Comparison of ENCODE assay signal across 12 cellular contexts in genomic region chr17:59752446-59752845, GRCh38. TPM values are rescaled to one million over a fixed set of nuclear protein-coding genes. Genes with fewer than 3 reads are reported as not detected.
DNase-seq lines count a peak whose midpoint lies in the region; ATAC-seq and TF ChIP-seq lines count a peak whose summit lies in the region.
"Had no signal": no experiment of that assay in that cellular context is flagged by ENCODE, and none has a peak within 500 bp of the region (broad histone marks: within the 10 kb centered on the region; RNA-seq: fewer than 3 reads in every experiment).

No MANE protein-coding gene starts in this region.

- no peak for DNase-seq in Calu3
- DNase-seq in HCT116 (ENCODE audit: low read depth, low spot score), result no peak
- no peak for DNase-seq in mesenchymal stem cell
- no peak for DNase-seq in NCI-H2107 (lab: John Stamatoyannopoulos, UW)
- no peak for DNase-seq in anterior cingulate cortex (lab: John Stamatoyannopoulos, UW)
- DNase-seq: aorta; DMS 273 treated with DMSO at 0.1 percent for 48 hours; effector CD4-positive, alpha-beta T cell; sigmoid colon had no signal

- no peak overlapping the region for H4K8ac ChIP-seq in mesenchymal stem cell (ENCODE audit: low read length)

- no peaks in the 10 kb centered on the region for H3K9me3 Mint-ChIP-seq in Calu3 (ENCODE audit: low read depth, unreplicated experiment)
- no peaks in the 10 kb centered on the region for H3K9me3 Mint-ChIP-seq in activated T-helper 17 cell treated with anti-CD3 and anti-CD28 coated beads, Interleukin-2, amount 50 U/mL, for 72 hours

- H3K4me3 Mint-ChIP-seq in Calu3 (ENCODE audit: low read depth, unreplicated experiment), result no peak overlapping the region
- peak overlapping the region; percentile 94 for H3K4me3 Mint-ChIP-seq in activated T-helper 17 cell treated with anti-CD3 and anti-CD28 coated beads, Interleukin-2, amount 50 U/mL, for 72 hours

- no peak overlapping the region for H3K14ac ChIP-seq in mesenchymal stem cell (ENCODE audit: low read length in 2 of 2)

- peaks cover 3% of the 10 kb centered on the region for H3K79me1 ChIP-seq in mesenchymal stem cell (replicated peaks; ENCODE audit: low read length, poor library complexity, severe bottlenecking)

- H2BK15ac ChIP-seq in mesenchymal stem cell (ENCODE audit: low read depth, poor library complexity, severe bottlenecking), result no peak overlapping the region

- TF ChIP-seq CTCF in Calu3 (IDR thresholded peaks at IDR 0.05; ENCODE audit: unreplicated experiment) (no peak), HCT116 (IDR thresholded peaks at IDR 0.05 in 2 of 3, conservative IDR thresholded peaks at IDR 0.05 in 1 of 3; ENCODE audit: borderline replicate concordance in 1 of 3, insufficient read depth in 1 of 3, low read depth in 2 of 3, low read length in 2 of 3) (no peak)

- H3K4me2 ChIP-seq in HCT116 (ENCODE audit: low read length) (no peak overlapping the region), mesenchymal stem cell (ENCODE audit: low read length, poor library complexity, severe bottlenecking) (no peak overlapping the region)

- intact Hi-C loops in Calu3 (cut with micrococcal nuclease; ENCODE audit: unreplicated experiment), result loop anchor here (2.0 kb wide), 1 partner anchor 106 kb away; no protein-coding TSS in a partner anchor
- intact Hi-C loops in HCT116 (cut with micrococcal nuclease), result loop anchor here (5.0 kb wide), 1 partner anchor 440 kb away; no protein-coding TSS in a partner anchor

- no peak for TF ChIP-seq RAD21 in HCT116 (IDR thresholded peaks at IDR 0.05; ENCODE audit: low read depth)

- H2BK120ac ChIP-seq in mesenchymal stem cell (ENCODE audit: low read depth, low read length), result no peak overlapping the region

- no peaks in the 10 kb centered on the region for H3K27me3 ChIP-seq in HCT116 (ENCODE audit: insufficient read depth, low read length)
- H3K27me3 ChIP-seq in mesenchymal stem cell (ENCODE audit: control insufficient read depth in 1 of 2, insufficient read depth in 1 of 2, low read length in 2 of 2), result no peaks in the 10 kb centered on the region
- H3K27me3 ChIP-seq: sigmoid colon had no signal

- no peak overlapping the region for H4K91ac ChIP-seq in mesenchymal stem cell (ENCODE audit: low read length)

- H3K27ac ChIP-seq in HCT116 (ENCODE audit: low read depth, low read length) (peak overlapping the region; percentile 15; the same call in 1 of the 2 replicates), mesenchymal stem cell (ENCODE audit: low read length, poor library complexity, severe bottlenecking) (peak overlapping the region; percentile 49)
- H3K27ac ChIP-seq: thoracic aorta had no signal

- no TSS peak for BruUV-seq in Calu3 (replicated peaks; lab: Mats Ljungman, UMichigan)
- no TSS peak for BruUV-seq in HCT116 (replicated peaks; lab: Mats Ljungman, UMichigan)

- no peak overlapping the region for H3K4ac ChIP-seq in mesenchymal stem cell (ENCODE audit: low read depth in 1 of 2, low read length in 2 of 2)

- H3K4me1 Mint-ChIP-seq in Calu3 (ENCODE audit: low read depth, unreplicated experiment), result peaks cover 17% of the 10 kb centered on the region
- peaks cover 22% of the 10 kb centered on the region for H3K4me1 Mint-ChIP-seq in activated T-helper 17 cell treated with anti-CD3 and anti-CD28 coated beads, Interleukin-2, amount 50 U/mL, for 72 hours

- H3K79me2 ChIP-seq in HCT116 (ENCODE audit: insufficient read depth, low read length), result peaks cover 5% of the 10 kb centered on the region; the same call in 1 of the 2 replicates

- no peak overlapping the region for H3K4me3 ChIP-seq in HCT116 (replicated peaks in 1 of 2; ENCODE audit: low read depth in 1 of 2, low read length in 2 of 2)
- no peak overlapping the region for H3K4me3 ChIP-seq in mesenchymal stem cell (ENCODE audit: insufficient read depth in 1 of 2, low read depth in 1 of 2, low read length in 2 of 2)
- H3K4me3 ChIP-seq: sigmoid colon, thoracic aorta had no signal

- ATAC-seq in HCT116 (no peak), HG03521 (IDR thresholded peaks at IDR 0.05; ENCODE audit: unreplicated experiment) (no peak)
- no peak for ATAC-seq in activated T-helper 17 cell treated with anti-CD3 and anti-CD28 coated beads, Interleukin-2, amount 50 U/mL, for 72 hours (replicated peaks)

- H3K9me3 ChIP-seq in HCT116 (ENCODE audit: control insufficient read depth in 1 of 2, insufficient read depth in 1 of 2, low read depth in 1 of 2, low read length in 2 of 2), result no peaks in the 10 kb centered on the region
- H3K9me3 ChIP-seq in mesenchymal stem cell (ENCODE audit: control insufficient read depth, low read length), result no peaks in the 10 kb centered on the region
- H3K9me3 ChIP-seq: sigmoid colon, thoracic aorta had no signal

- H3K9ac ChIP-seq in HCT116 (ENCODE audit: low read length), result no peak overlapping the region
- H3K9ac ChIP-seq in mesenchymal stem cell (ENCODE audit: low read length), result peak overlapping the region; percentile 64

- no peak overlapping the region for H2BK12ac ChIP-seq in mesenchymal stem cell (ENCODE audit: low read length in 2 of 2)

- no peaks in the 10 kb centered on the region for H3K27me3 Mint-ChIP-seq in Calu3 (ENCODE audit: unreplicated experiment)
- no peaks in the 10 kb centered on the region for H3K27me3 Mint-ChIP-seq in activated T-helper 17 cell treated with anti-CD3 and anti-CD28 coated beads, Interleukin-2, amount 50 U/mL, for 72 hours

- POLR2A ChIA-PET in HCT116 (lab: Charles Lee), result interaction anchor here (0.7 to 10.0 kb wide), 8 partner anchors 10 to 107 kb away, joined by 3 to 443 read pairs (median 8); partner anchors contain the start of genes PTRH2 and VMP1

- H2BK5ac ChIP-seq in mesenchymal stem cell (ENCODE audit: low read depth, low read length, poor library complexity, severe bottlenecking), result no peak overlapping the region

- no peak overlapping the region for H3K23ac ChIP-seq in mesenchymal stem cell (ENCODE audit: low read length in 2 of 2)

- H3K27ac Mint-ChIP-seq in Calu3 (ENCODE audit: unreplicated experiment), result peak overlapping the region; percentile 72
- peak overlapping the region; percentile 100 for H3K27ac Mint-ChIP-seq in activated T-helper 17 cell treated with anti-CD3 and anti-CD28 coated beads, Interleukin-2, amount 50 U/mL, for 72 hours

- H2AK5ac ChIP-seq in mesenchymal stem cell (ENCODE audit: low read length, severe bottlenecking), result no peak overlapping the region

- TF ChIP-seq POLR2A in HCT116 (IDR thresholded peaks at IDR 0.05; ENCODE audit: borderline replicate concordance, extremely low read depth, insufficient read depth, insufficient read length), result no peak

- no peaks in the 10 kb centered on the region for H4K20me1 ChIP-seq in HCT116 (ENCODE audit: insufficient read depth)

- H3K18ac ChIP-seq in mesenchymal stem cell (ENCODE audit: low read depth in 1 of 2, low read length in 2 of 2), result no peak overlapping the region

- no peaks in the 10 kb centered on the region for H3K36me3 ChIP-seq in HCT116 (ENCODE audit: control insufficient read depth in 1 of 2, insufficient read depth in 2 of 2, low read length in 2 of 2)
- peaks cover 0 to 3% of the 10 kb centered on the region in 2 experiments for H3K36me3 ChIP-seq in mesenchymal stem cell (ENCODE audit: control insufficient read depth in 1 of 2, insufficient read depth in 2 of 2, low read depth in 1 of 2, low read length in 2 of 2)
- H3K36me3 ChIP-seq: thoracic aorta had no signal

- H2AFZ ChIP-seq in HCT116 (ENCODE audit: low read depth, low read length, poor library complexity, severe bottlenecking) (no peak overlapping the region), mesenchymal stem cell (ENCODE audit: low read depth, low read length) (no peak overlapping the region)

- RAD21 ChIA-PET in HCT116 (lab: Charles Lee; ENCODE audit: low non-redundant PET in 1 of 2, low total read pairs in 2 of 2, uncharacterized antibody in 2 of 2, unreplicated experiment in 2 of 2), result interaction anchor here (0.6 to 2.8 kb wide), 6 partner anchors 8 to 212 kb away, joined by 3 to 12 read pairs (median 3); partner anchors contain the start of gene RNFT1 (in 1 of the 2)

- peaks cover 80 to 92% of the 10 kb centered on the region in 2 experiments for H3K4me1 ChIP-seq in HCT116 (ENCODE audit: control insufficient read depth in 1 of 2, insufficient read depth in 2 of 2, low read length in 2 of 2)
- peaks cover 8% of the 10 kb centered on the region for H3K4me1 ChIP-seq in mesenchymal stem cell (ENCODE audit: control insufficient read depth, insufficient read depth, low read depth, low read length)

- CTCF ChIA-PET in Calu3 (lab: Charles Lee) (interaction anchor here (0.6 to 3.1 kb wide), 4 partner anchors 66 to 640 kb away, joined by 4 to 13 read pairs (median 4); partner anchors contain the start of gene USP32), HCT116 (lab: Charles Lee) (interaction anchor here (0.6 to 4.8 kb wide), 18 partner anchors 10 to 441 kb away, joined by 3 to 40 read pairs (median 8); no protein-coding TSS in a partner anchor)

- peaks cover 24% of the 10 kb centered on the region for H3K36me3 Mint-ChIP-seq in Calu3 (ENCODE audit: insufficient read depth, unreplicated experiment)
- peaks cover 56% of the 10 kb centered on the region for H3K36me3 Mint-ChIP-seq in activated T-helper 17 cell treated with anti-CD3 and anti-CD28 coated beads, Interleukin-2, amount 50 U/mL, for 72 hours (ENCODE audit: low read depth)

- no peaks in the 10 kb centered on the region for H3K9me2 ChIP-seq in HCT116 (ENCODE audit: insufficient read depth)

TF ChIP-seq in HCT116, 20 proteins besides CTCF, POLR2A, EP300 and RAD21 (continues in another document):
- TF ChIP-seq ZFX (IDR thresholded peaks at IDR 0.05) (no peak), ZNF274 (IDR thresholded peaks at IDR 0.05; ENCODE audit: low read depth, low read length) (no peak), MAX (IDR thresholded peaks at IDR 0.05) (no peak), ATF3 (IDR thresholded peaks at IDR 0.05) (no peak), POLR2AphosphoS5 (IDR thresholded peaks at IDR 0.05; ENCODE audit: low read depth, low read length) (no peak)

RNA-seq across cellular contexts. Expression of gene VMP1, which starts 45.0 kb away (rescaled TPM):
- total RNA-seq in Calu3 (2022) (306 and 315 TPM in 2 replicates), HCT116 (2021; ENCODE audit: unreplicated experiment) (366 TPM)
- polyA plus RNA-seq in HCT116 (2012), result 92.7 and 130 TPM in 2 replicates
- total RNA-seq in activated T-helper 17 cell treated with anti-CD3 and anti-CD28 coated beads, Interleukin-2, amount 50 U/mL, for 72 hours, result 100 to 1,000 TPM; 309 to 488 TPM
- polyA plus RNA-seq in mesenchymal stem cell (2013, experiment 1 of 2), result 116 TPM
- polyA plus RNA-seq in mesenchymal stem cell (2013, experiment 2 of 2), result 116 TPM

RNA-seq across cellular contexts. Expression of gene PTRH2, which starts 45.2 kb away (rescaled TPM):
- total RNA-seq in Calu3 (2022) (29.8 and 32.3 TPM in 2 replicates), HCT116 (2021; ENCODE audit: unreplicated experiment) (59.6 TPM)
- polyA plus RNA-seq in HCT116 (2012), result 66.3 and 70.0 TPM in 2 replicates
- total RNA-seq in activated T-helper 17 cell treated with anti-CD3 and anti-CD28 coated beads, Interleukin-2, amount 50 U/mL, for 72 hours, result 10 to 100 TPM; 32.4 to 48.6 TPM
- polyA plus RNA-seq in mesenchymal stem cell (2013, experiment 1 of 2), result 31.8 TPM
- polyA plus RNA-seq in mesenchymal stem cell (2013, experiment 2 of 2), result 32.0 TPM
